Comparison of ENCODE assay signal across 3 cellular contexts in genomic region chr19:6803036-6803404, GRCh38.
TF ChIP-seq lines count a peak whose summit lies in the region.

No MANE protein-coding gene starts in this region.

TF ChIP-seq in A549, 52 proteins besides CTCF, POLR2A, EP300 and RAD21 (continues in another document):
- TF ChIP-seq PHF8 (IDR thresholded peaks at IDR 0.05; ENCODE audit: borderline replicate concordance, low read depth) (no peak), KDM5A (IDR thresholded peaks at IDR 0.05) (no peak), HDAC2 (IDR thresholded peaks at IDR 0.05) (no peak), FOXS1 (CRISPR knock-in tag; IDR thresholded peaks at IDR 0.05) (no peak), USF2 (IDR thresholded peaks at IDR 0.05) (no peak), NFE2L2 (conservative IDR thresholded peaks at IDR 0.05; ENCODE audit: low read length) (no peak), E2F6 (IDR thresholded peaks at IDR 0.05; ENCODE audit: borderline replicate concordance, low read depth) (no peak), BHLHE40 (IDR thresholded peaks at IDR 0.05; ENCODE audit: low read depth, low read length) (no peak), CEBPB (IDR thresholded peaks at IDR 0.05) (no peak), REST (IDR thresholded peaks at IDR 0.05) (no peak), JUN (IDR thresholded peaks at IDR 0.05) (no peak), CHD4 (IDR thresholded peaks at IDR 0.05; ENCODE audit: borderline replicate concordance) (no peak), HES2 (IDR thresholded peaks at IDR 0.05) (no peak), GATA3 (IDR thresholded peaks at IDR 0.05; ENCODE audit: borderline replicate concordance) (no peak), NPAS2 (CRISPR knock-in tag; IDR thresholded peaks at IDR 0.05; ENCODE audit: borderline replicate concordance) (no peak), NR3C1 (IDR thresholded peaks at IDR 0.05) (no peak), RFX5 (IDR thresholded peaks at IDR 0.05) (no peak), TP53 (CRISPR knock-in tag; IDR thresholded peaks at IDR 0.05) (no peak), HOXB13 (CRISPR knock-in tag; IDR thresholded peaks at IDR 0.05; ENCODE audit: low read depth) (no peak)

TF ChIP-seq in H1, 55 proteins besides CTCF, POLR2A, EP300 and RAD21:
- no peak for TF ChIP-seq CHD2 (IDR thresholded peaks at IDR 0.05; ENCODE audit: low read length)
- TF ChIP-seq SUZ12 (IDR thresholded peaks at IDR 0.05; ENCODE audit: low read length) = no peak
- no peak for TF ChIP-seq RNF2 (IDR thresholded peaks at IDR 0.05; ENCODE audit: borderline replicate concordance, low read depth, low read length, missing control alignments, poor library complexity, severe bottlenecking)
- TF ChIP-seq CBX5 (IDR thresholded peaks at IDR 0.05; ENCODE audit: low read depth, low read length) = no peak
- TF ChIP-seq RBBP5 (IDR thresholded peaks at IDR 0.05; ENCODE audit: borderline replicate concordance, low read depth, low read length) = no peak
- no peak for TF ChIP-seq POU5F1 (IDR thresholded peaks at IDR 0.05; ENCODE audit: low read depth, low read length)
- no peak for TF ChIP-seq GABPA (IDR thresholded peaks at IDR 0.05; ENCODE audit: borderline replicate concordance, insufficient read depth, low read length)
- TF ChIP-seq NRF1 (IDR thresholded peaks at IDR 0.05; ENCODE audit: low read depth, low read length) = no peak
- TF ChIP-seq JUN (IDR thresholded peaks at IDR 0.05; ENCODE audit: low read depth, low read length) = no peak
- no peak for TF ChIP-seq TEAD4 (IDR thresholded peaks at IDR 0.05; ENCODE audit: low read depth, low read length)
- TF ChIP-seq KDM1A (IDR thresholded peaks at IDR 0.05; ENCODE audit: borderline replicate concordance, low read length) = no peak
- no peak for TF ChIP-seq KDM5A (IDR thresholded peaks at IDR 0.05; ENCODE audit: low read length)
- no peak for TF ChIP-seq SIRT6 (IDR thresholded peaks at IDR 0.05; ENCODE audit: low read length)
- TF ChIP-seq JUND (IDR thresholded peaks at IDR 0.05; ENCODE audit: low read length) = no peak
- TF ChIP-seq HDAC6 (IDR thresholded peaks at IDR 0.05; ENCODE audit: low read depth, low read length) = no peak
- no peak for TF ChIP-seq BACH1 (IDR thresholded peaks at IDR 0.05; ENCODE audit: low read length)
- TF ChIP-seq MAX (IDR thresholded peaks at IDR 0.05) = no peak
- TF ChIP-seq ASH2L (IDR thresholded peaks at IDR 0.05; ENCODE audit: low read length) = no peak
- TF ChIP-seq GTF2F1 (IDR thresholded peaks at IDR 0.05; ENCODE audit: borderline replicate concordance, low read depth, low read length) = no peak

TF ChIP-seq in WTC11, 78 proteins besides CTCF, POLR2A, EP300 and RAD21:
- no peak for TF ChIP-seq NR1H2 (CRISPR knock-in tag; IDR thresholded peaks at IDR 0.05)
- no peak for TF ChIP-seq ZBTB43 (CRISPR knock-in tag; IDR thresholded peaks at IDR 0.05)
- TF ChIP-seq OVOL2 (CRISPR knock-in tag; IDR thresholded peaks at IDR 0.05; ENCODE audit: borderline replicate concordance) = no peak
- TF ChIP-seq ZNF423 (CRISPR knock-in tag; IDR thresholded peaks at IDR 0.05) = no peak
- TF ChIP-seq ZMAT4 (CRISPR knock-in tag; IDR thresholded peaks at IDR 0.05) = no peak
- TF ChIP-seq IRF2 (CRISPR knock-in tag; IDR thresholded peaks at IDR 0.05; ENCODE audit: borderline replicate concordance, low read depth) = no peak
- TF ChIP-seq ARID4B (CRISPR knock-in tag; IDR thresholded peaks at IDR 0.05; ENCODE audit: borderline replicate concordance) = no peak
- no peak for TF ChIP-seq ERG (CRISPR knock-in tag; IDR thresholded peaks at IDR 0.05)
- no peak for TF ChIP-seq PRRX2 (CRISPR knock-in tag; IDR thresholded peaks at IDR 0.05)
- no peak for TF ChIP-seq ZNF232 (CRISPR knock-in tag; IDR thresholded peaks at IDR 0.05)
- TF ChIP-seq SMAD3 (CRISPR knock-in tag; IDR thresholded peaks at IDR 0.05; ENCODE audit: borderline replicate concordance) = no peak
- no peak for TF ChIP-seq STAT6 (CRISPR knock-in tag; conservative IDR thresholded peaks at IDR 0.05; ENCODE audit: low read depth)
- TF ChIP-seq CREB1 (CRISPR knock-in tag; IDR thresholded peaks at IDR 0.05) = no peak
